In genomic region chr9:122939611-122940010, GRCh38 we compare ENCODE assay signal across 1 cellular context.
TF ChIP-seq lines count a peak whose summit lies in the region.

No MANE protein-coding gene starts in this region.

TF ChIP-seq in GM23338, 12 proteins besides CTCF, POLR2A, EP300 and RAD21 (continued from another document):
- TF ChIP-seq ZNF462 (CRISPR knock-in tag; IDR thresholded peaks at IDR 0.05) (no peak), ETS1 (IDR thresholded peaks at IDR 0.05) (no peak), REST (IDR thresholded peaks at IDR 0.05; ENCODE audit: unreplicated experiment) (no peak)
